In the genomic region with DNA sequence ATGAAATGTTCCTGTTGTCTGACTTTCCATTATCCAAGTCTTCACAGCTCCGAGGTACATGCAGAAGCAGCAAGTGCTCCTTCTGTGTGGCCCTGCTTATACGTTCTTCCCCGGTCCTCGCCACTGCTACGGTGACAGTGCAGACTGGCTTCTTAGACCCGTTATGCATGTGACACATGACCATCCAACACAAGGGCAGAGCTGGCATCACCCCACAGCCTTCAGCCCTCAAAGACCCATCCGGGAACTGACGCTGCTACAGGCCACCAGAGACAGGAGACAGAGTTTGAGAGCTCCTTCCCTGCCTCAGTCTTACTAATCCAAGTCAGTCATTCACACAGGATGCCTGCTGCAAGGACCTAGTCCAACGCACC, we compare ENCODE assay signal across 20 cellular contexts.
DNase-seq lines count a peak whose midpoint lies in the region; ATAC-seq and TF ChIP-seq lines count a peak whose summit lies in the region.
"Had no signal": no experiment of that assay in that cellular context is flagged by ENCODE, and none has a peak within 500 bp of the region (broad histone marks: within the 10 kb centered on the region; RNA-seq: fewer than 3 reads in every experiment).

No MANE protein-coding gene starts in this region.

- H3K9me3 ChIP-seq in osteoblast (ENCODE audit: low read depth, low read length), result no peaks in the 10 kb centered on the region
- H3K9me3 ChIP-seq: SK-N-SH had no signal

- TF ChIP-seq CTCF in HFFc6 (IDR thresholded peaks at IDR 0.05) (no peak), chondrocyte (IDR thresholded peaks at IDR 0.05) (no peak), osteoblast (IDR thresholded peaks at IDR 0.05; ENCODE audit: extremely low read depth, low read depth, low read length) (no peak)

- H3K4me3 ChIP-seq in ACC112 (ENCODE audit: low read depth, low read length) (no peak overlapping the region), osteoblast (ENCODE audit: insufficient read depth, low read length) (no peak overlapping the region)
- H3K4me3 ChIP-seq: K562, PC-9 had no signal

- H4K20me1 ChIP-seq in osteoblast (ENCODE audit: insufficient read depth, low read length), result no peaks in the 10 kb centered on the region

- TF ChIP-seq POLR2A in GM18505 (IDR thresholded peaks at IDR 0.05; ENCODE audit: borderline replicate concordance, extremely low read depth, insufficient read depth, insufficient read length), result no peak

- H3K4me3 Mint-ChIP-seq in HFFc6 (no peak overlapping the region), chondrocyte (ENCODE audit: unreplicated experiment) (no peak overlapping the region)
- H3K4me3 Mint-ChIP-seq: CD8-positive, alpha-beta memory T cell had no signal

- H2AFZ ChIP-seq in ACC112 (ENCODE audit: low read length, unreplicated experiment), result no peak overlapping the region
- no peak overlapping the region for H2AFZ ChIP-seq in osteoblast (ENCODE audit: low read length)
- H2AFZ ChIP-seq: PC-9 had no signal

- H3K4me1 Mint-ChIP-seq in HFFc6 (ENCODE audit: low read depth), result peaks cover 87% of the 10 kb centered on the region
- peaks cover 75% of the 10 kb centered on the region for H3K4me1 Mint-ChIP-seq in chondrocyte (ENCODE audit: low read depth)

- H3K27ac Mint-ChIP-seq in HFFc6 (peak overlapping the region; percentile 51), chondrocyte (ENCODE audit: unreplicated experiment) (peak overlapping the region; percentile 59)

- H3K27ac ChIP-seq in ACC112 (ENCODE audit: low read depth, low read length), result peak overlapping the region; percentile 98
- H3K27ac ChIP-seq in osteoblast (ENCODE audit: low read depth, low read length), result peak overlapping the region; percentile 94
- H3K27ac ChIP-seq: HL-60, PC-9 had no signal

- ATAC-seq in HG03432 (IDR thresholded peaks at IDR 0.05; ENCODE audit: unreplicated experiment) (no peak), GM18505 (IDR thresholded peaks at IDR 0.05; ENCODE audit: unreplicated experiment) (no peak)
- ATAC-seq: K562 had no signal

- H3K4me1 ChIP-seq in ACC112 (ENCODE audit: control insufficient read depth, insufficient read depth, low read length, unreplicated experiment), result peaks cover 76% of the 10 kb centered on the region
- peaks cover 62% of the 10 kb centered on the region for H3K4me1 ChIP-seq in osteoblast (ENCODE audit: insufficient read depth, low read length)

- H3K36me3 ChIP-seq in ACC112 (ENCODE audit: insufficient read depth, low read length) (peaks cover 74% of the 10 kb centered on the region), osteoblast (ENCODE audit: insufficient read depth, low read length) (peaks cover 93% of the 10 kb centered on the region)

- H3K27me3 ChIP-seq in ACC112 (ENCODE audit: insufficient read depth, low read length) (no peaks in the 10 kb centered on the region), osteoblast (ENCODE audit: insufficient read depth, low read length) (no peaks in the 10 kb centered on the region)

- H3K79me2 ChIP-seq in ACC112 (ENCODE audit: control insufficient read depth, insufficient read depth, low read length, unreplicated experiment) (peaks cover 37% of the 10 kb centered on the region), osteoblast (ENCODE audit: insufficient read depth, low read length) (peaks cover 36% of the 10 kb centered on the region)

- H3K4me2 ChIP-seq in osteoblast (ENCODE audit: insufficient read depth, low read length), result no peak overlapping the region
- H3K4me2 ChIP-seq: PC-9, SK-N-SH had no signal

- peaks cover 4% of the 10 kb centered on the region; the same call in 1 of the 2 replicates for H3K9me3 Mint-ChIP-seq in HFFc6
- H3K9me3 Mint-ChIP-seq in chondrocyte (ENCODE audit: low read depth), result no peaks in the 10 kb centered on the region
- H3K9me3 Mint-ChIP-seq: CD8-positive, alpha-beta memory T cell had no signal

- H3K36me3 Mint-ChIP-seq in HFFc6 (ENCODE audit: low read depth), result peaks cover 90% of the 10 kb centered on the region
- H3K36me3 Mint-ChIP-seq in chondrocyte (ENCODE audit: low read depth), result peaks cover 66% of the 10 kb centered on the region

- no peak for DNase-seq in HFFc6
- DNase-seq in chondrocyte (ENCODE audit: low spot score), result no peak
- DNase-seq in osteoblast (ENCODE audit: insufficient read length, low spot score, missing footprints), result no peak
- DNase-seq in NCI-H82 (lab: John Stamatoyannopoulos, UW), result no peak
- no peak for DNase-seq in ureter (ENCODE audit: low spot score)
- DNase-seq: 8988T; CD8-positive, alpha-beta memory T cell; DND-41; NCI-H1417 treated with DMSO at 0.1 percent for 48 hours; NCI-H2029 treated with DMSO at 0.1 percent for 48 hours; NCI-H510A; NCI-H774; PC-9; Right ventricle myocardium superior had no signal

- H3K27me3 Mint-ChIP-seq in HFFc6 (ENCODE audit: insufficient read depth) (peaks cover 35% of the 10 kb centered on the region), chondrocyte (ENCODE audit: low read depth) (no peaks in the 10 kb centered on the region)
- H3K27me3 Mint-ChIP-seq: CD8-positive, alpha-beta memory T cell had no signal
